Comparison of ENCODE assay signal across 9 cellular contexts in genomic region chr12:63845726-63846125, GRCh38. TPM values are rescaled to one million over a fixed set of nuclear protein-coding genes. Genes with fewer than 3 reads are reported as not detected.
DNase-seq lines count a peak whose midpoint lies in the region; ATAC-seq and TF ChIP-seq lines count a peak whose summit lies in the region.
"Had no signal": no experiment of that assay in that cellular context is flagged by ENCODE, and none has a peak within 500 bp of the region (broad histone marks: within the 10 kb centered on the region; RNA-seq: fewer than 3 reads in every experiment).

No MANE protein-coding gene starts in this region.

- DNase-seq in Caki2 (ENCODE audit: low read depth) (peak; percentile 48), NCI-H226 (peak; percentile 46), Peyer's patch (no peak)
- DNase-seq in effector CD8-positive, alpha-beta T cell (lab: John Stamatoyannopoulos, UW), result no peak
- DNase-seq in activated CD8-positive, alpha-beta T cell treated with anti-CD3 and anti-CD28 coated beads for 36 hours, result no peak

- H3K27me3 ChIP-seq in endocrine pancreas (ENCODE audit: control insufficient read depth, insufficient read depth, low read length), result no peaks in the 10 kb centered on the region
- H3K27me3 ChIP-seq in neuron (ENCODE audit: insufficient read depth, low read length), result no peaks in the 10 kb centered on the region
- no peaks in the 10 kb centered on the region for H3K27me3 ChIP-seq in Peyer's patch

- peaks cover 32% of the 10 kb centered on the region for H3K27me3 Mint-ChIP-seq in activated CD8-positive, alpha-beta T cell treated with anti-CD3 and anti-CD28 coated beads for 36 hours

- H3K27ac Mint-ChIP-seq in activated CD8-positive, alpha-beta T cell treated with anti-CD3 and anti-CD28 coated beads for 36 hours, result no peak overlapping the region

- H3K4me3 ChIP-seq in endocrine pancreas (ENCODE audit: control insufficient read depth, insufficient read depth, low read length) (peak overlapping the region; percentile 86), neuron (ENCODE audit: low read length) (peak overlapping the region; percentile 82), Peyer's patch (peak overlapping the region in 2 of 4 donors; percentile 84 to 92)

- H2AFZ ChIP-seq in neuron (ENCODE audit: low read depth, low read length), result no peak overlapping the region

- peaks cover 8% of the 10 kb centered on the region for H3K4me1 Mint-ChIP-seq in activated CD8-positive, alpha-beta T cell treated with anti-CD3 and anti-CD28 coated beads for 36 hours (ENCODE audit: low read depth)

- no peak overlapping the region for H3K27ac ChIP-seq in Peyer's patch
- H3K27ac ChIP-seq: neutrophil had no signal

- no peaks in the 10 kb centered on the region for H3K36me3 ChIP-seq in endocrine pancreas (ENCODE audit: control insufficient read depth, insufficient read depth, low read length)
- no peaks in the 10 kb centered on the region for H3K36me3 ChIP-seq in neuron (ENCODE audit: insufficient read depth, low read length)
- no peaks in the 10 kb centered on the region for H3K36me3 ChIP-seq in Peyer's patch
- H3K36me3 ChIP-seq: neutrophil had no signal

- TF ChIP-seq POLR2A in Peyer's patch (IDR thresholded peaks at IDR 0.05), result no peak

- H3K9me3 ChIP-seq in endocrine pancreas (ENCODE audit: control insufficient read depth, low read length), result no peaks in the 10 kb centered on the region
- no peaks in the 10 kb centered on the region for H3K9me3 ChIP-seq in neuron (ENCODE audit: low read length)
- H3K9me3 ChIP-seq in Peyer's patch, result no peaks in the 10 kb centered on the region
- H3K9me3 ChIP-seq: neutrophil had no signal

- H3K4me1 ChIP-seq in endocrine pancreas (ENCODE audit: control insufficient read depth, insufficient read depth, low read length), result no peaks in the 10 kb centered on the region
- H3K4me1 ChIP-seq in neuron (ENCODE audit: insufficient read depth, low read length), result peaks cover 23% of the 10 kb centered on the region
- H3K4me1 ChIP-seq in Peyer's patch, result peaks cover 0 to 23% (median 2%) of the 10 kb centered on the region in 4 donors

- H3K9me3 Mint-ChIP-seq in activated CD8-positive, alpha-beta T cell treated with anti-CD3 and anti-CD28 coated beads for 36 hours, result no peaks in the 10 kb centered on the region

- no peak for TF ChIP-seq CTCF in activated CD8-positive, alpha-beta T cell treated with anti-CD3 and anti-CD28 coated beads for 36 hours (IDR thresholded peaks at IDR 0.05)
- peak in 1 of 6 experiments; percentile 6 for TF ChIP-seq CTCF in Peyer's patch (IDR thresholded peaks at IDR 0.05)

- no peak overlapping the region for H3K4me3 Mint-ChIP-seq in activated CD8-positive, alpha-beta T cell treated with anti-CD3 and anti-CD28 coated beads for 36 hours

- in situ Hi-C loops in Caki2 (cut with HindIII; ENCODE audit: low pct_unique_long_range_greater_than_20kb, low sequenced_read_pairs), result loop anchor here (25.0 kb wide), 1 partner anchor 417 kb away; no protein-coding TSS in a partner anchor

- POLR2A ChIA-PET in activated CD8-positive, alpha-beta T cell treated with anti-CD3 and anti-CD28 coated beads for 36 hours (lab: Charles Lee), result no interaction called here

- intact Hi-C loops in activated CD8-positive, alpha-beta T cell treated with anti-CD3 and anti-CD28 coated beads for 36 hours (cut with micrococcal nuclease), result no loop called here

- CTCF ChIA-PET in activated CD8-positive, alpha-beta T cell treated with anti-CD3 and anti-CD28 coated beads for 36 hours (lab: Charles Lee), result interaction anchor here (1.2 to 3.4 kb wide), 2 partner anchors 8 to 410 kb away, joined by 4 to 11 read pairs; no protein-coding TSS in a partner anchor

- no peak overlapping the region for H3K9ac ChIP-seq in endocrine pancreas (ENCODE audit: control insufficient read depth, insufficient read depth, low read length)

- no peak for ATAC-seq in activated CD8-positive, alpha-beta T cell treated with anti-CD3 and anti-CD28 coated beads for 36 hours
- ATAC-seq in GM18520 (IDR thresholded peaks at IDR 0.05; ENCODE audit: unreplicated experiment), result no peak

- no peaks in the 10 kb centered on the region for H3K36me3 Mint-ChIP-seq in activated CD8-positive, alpha-beta T cell treated with anti-CD3 and anti-CD28 coated beads for 36 hours (ENCODE audit: low read depth)

RNA-seq across cellular contexts. Expression of gene SRGAP1, which starts 1.2 kb away (rescaled TPM):
- total RNA-seq in Caki2 (2014; rRNA removed; shearing (Covaris generic); ENCODE audit: low replicate concordance), result 7.6 and 30.0 TPM in 2 replicates
- under 1 TPM; 0.02 to 0.07 TPM for total RNA-seq in activated CD8-positive, alpha-beta T cell treated with anti-CD3 and anti-CD28 coated beads for 36 hours
- 10 to 100 TPM in 3 of 4 donors, 1 to 10 TPM in 1; 5.8 to 92.4 (median 16.4) TPM for total RNA-seq in Peyer's patch

Comparison
In these comparisons a context has a peak if more than half of its experiments do, and no peak if none do; other contexts are left out.
1. DNase-seq: peak in Caki2 (single experiment) and NCI-H226 (single experiment); none in effector CD8-positive, alpha-beta T cell (single experiment), activated CD8-positive, alpha-beta T cell treated with anti-CD3 and anti-CD28 coated beads for 36 hours (single experiment) and Peyer's patch (0 of 3).